In the genomic region with DNA sequence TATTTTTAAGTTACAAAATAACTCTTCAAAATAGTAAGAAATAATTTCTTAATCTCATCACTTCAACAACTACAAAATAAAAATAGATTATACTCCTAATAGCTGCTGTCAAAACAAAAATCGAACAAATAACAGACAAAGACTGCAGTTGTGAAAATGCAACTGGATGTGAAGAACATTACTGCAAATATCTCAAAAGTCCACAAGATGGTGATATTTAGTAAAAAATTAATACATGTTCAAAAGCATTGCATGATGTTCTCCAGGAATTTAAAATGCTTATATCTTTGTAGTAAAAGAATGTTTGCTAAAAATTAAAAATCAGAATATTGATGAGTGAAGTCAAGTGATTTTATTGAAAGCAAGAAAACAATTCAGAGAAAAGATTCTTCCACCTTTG, we compare ENCODE assay signal across 10 cellular contexts.
DNase-seq lines count a peak whose midpoint lies in the region; ATAC-seq, FAIRE-seq and TF ChIP-seq lines count a peak whose summit lies in the region.
"Had no signal": no experiment of that assay in that cellular context is flagged by ENCODE, and none has a peak within 500 bp of the region (broad histone marks: within the 10 kb centered on the region; RNA-seq: fewer than 3 reads in every experiment).

No MANE protein-coding gene starts in this region.

- H3K4me2 ChIP-seq in KMS-11 (no peak overlapping the region), GM12878 (ENCODE audit: control insufficient read depth, insufficient read depth) (no peak overlapping the region)

- H3K79me2 ChIP-seq in KMS-11 (ENCODE audit: insufficient read depth, low read depth) (no peaks in the 10 kb centered on the region), GM12878 (ENCODE audit: control insufficient read depth, insufficient read depth, low read length) (no peaks in the 10 kb centered on the region)

- TF ChIP-seq CTCF in KMS-11 (conservative IDR thresholded peaks at IDR 0.05; ENCODE audit: low read depth, low read length) (peak; percentile 35; the same call in 1 of the 2 replicates), GM12878 (IDR thresholded peaks at IDR 0.05 in 2 of 3, conservative IDR thresholded peaks at IDR 0.05 in 1 of 3; ENCODE audit: control insufficient read depth in 2 of 3, extremely low read depth in 1 of 3, insufficient read depth in 1 of 3, low read depth in 3 of 3, low read length in 3 of 3) (peak in 1 of 3 experiments; percentile 2; a peak in 1 of 6 replicates)

- 19% methylated on average over 1 of the region's 1 CpG for WGBS in GM12878 (ENCODE audit: insufficient coverage, insufficient replicate concordance, low lambda C conversion rate, missing lambda C conversion rate)

- RAD21 ChIA-PET in GM12878 (lab: Charles Lee; ENCODE audit: unreplicated experiment): no interaction called here

- no peak for TF ChIP-seq POLR2A in GM12878 (IDR thresholded peaks at IDR 0.05; ENCODE audit: low read depth, low read length)

- in situ Hi-C loops in GM12878 (cut with MboI): no loop called here

- H4K20me1 ChIP-seq in KMS-11 (ENCODE audit: insufficient read depth) (no peaks in the 10 kb centered on the region), GM12878 (ENCODE audit: control insufficient read depth, insufficient read depth) (no peaks in the 10 kb centered on the region)

- no peaks in the 10 kb centered on the region for H3K9me3 ChIP-seq in GM12878 (replicated peaks; ENCODE audit: control insufficient read depth, insufficient read depth, low read length)
- H3K9me3 ChIP-seq: Peyer's patch had no signal

- no peak overlapping the region for H2AFZ ChIP-seq in KMS-11 (ENCODE audit: low read depth)
- no peak overlapping the region for H2AFZ ChIP-seq in GM12878 (ENCODE audit: control insufficient read depth, low read depth, low read length)

- ATAC-seq in GM12878 (no peak), HG03439 (IDR thresholded peaks at IDR 0.05; ENCODE audit: unreplicated experiment) (no peak), GM18520 (IDR thresholded peaks at IDR 0.05; ENCODE audit: unreplicated experiment) (no peak)

- H3K36me3 ChIP-seq in KMS-11 (ENCODE audit: insufficient read depth) (no peaks in the 10 kb centered on the region), GM12878 (ENCODE audit: control insufficient read depth in 2 of 2, insufficient read depth in 2 of 2, low read length in 1 of 2) (no peaks in the 10 kb centered on the region)
- H3K36me3 ChIP-seq: Peyer's patch had no signal

- no peak for TF ChIP-seq EP300 in GM12878 (IDR thresholded peaks at IDR 0.05; ENCODE audit: borderline replicate concordance in 1 of 2, control insufficient read depth in 1 of 2, low read depth in 2 of 2, low read length in 2 of 2)

- DNase-seq in AG20443 (ENCODE audit: low spot score): peak; percentile 35
- DNase-seq in GM12878 (ENCODE audit: low read depth, low spot score): no peak
- peak; percentile 43 to 52 for DNase-seq in lung microvascular endothelial cell (ENCODE audit: low read depth in 2 of 2)
- no peak for DNase-seq in DMS79 treated with DMSO at 0.1 percent for 48 hours (lab: John Stamatoyannopoulos, UW)
- no peak for DNase-seq in effector CD8-positive, alpha-beta T cell (lab: John Stamatoyannopoulos, UW)
- DNase-seq: Peyer's patch; stimulated activated CD4-positive, alpha-beta T cell treated with anti-CD3 and anti-CD28 coated beads, Interleukin-12 subunit alpha, Interleukin-12 subunit beta, amount 100 ng/mL, for 4 hours had no signal

- H3K27me3 ChIP-seq in KMS-11 (ENCODE audit: insufficient read depth, low read depth) (no peaks in the 10 kb centered on the region), GM12878 (replicated peaks in 1 of 2; ENCODE audit: control insufficient read depth in 2 of 2, insufficient read depth in 2 of 2, low read length in 1 of 2) (no peaks in the 10 kb centered on the region)
- H3K27me3 ChIP-seq: Peyer's patch had no signal

- SMC1A ChIA-PET in GM12878 (lab: Charles Lee; ENCODE audit: uncharacterized antibody, unreplicated experiment): no interaction called here

- no TSS peak for BruUV-seq in GM12878 (replicated peaks; lab: Mats Ljungman, UMichigan)

- H3K4me3 ChIP-seq in KMS-11 (IDR thresholded peaks at IDR 0.05; ENCODE audit: insufficient read depth, low read depth, low read length): no peak overlapping the region
- H3K4me3 ChIP-seq in GM12878: no peak overlapping the region
- H3K4me3 ChIP-seq: Peyer's patch had no signal

- CTCF ChIA-PET in GM12878 (lab: Yijun Ruan, JAX): interaction anchor here (1.4 kb wide), 1 partner anchor 1187 kb away, joined by 3 read pairs; no protein-coding TSS in a partner anchor

- POLR2A ChIA-PET in GM12878 (lab: Charles Lee): no interaction called here

- H3K27ac ChIP-seq in KMS-11 (no peak overlapping the region), GM12878 (ENCODE audit: control insufficient read depth, insufficient read depth) (no peak overlapping the region)
- H3K27ac ChIP-seq: Peyer's patch had no signal

- intact Hi-C loops in GM12878 (cut with micrococcal nuclease; ENCODE audit: unreplicated experiment): no loop called here

- H3K4me1 ChIP-seq in KMS-11 (ENCODE audit: low read depth, poor library complexity, severe bottlenecking) (no peaks in the 10 kb centered on the region), GM12878 (ENCODE audit: control insufficient read depth, insufficient read depth, low read length) (no peaks in the 10 kb centered on the region)
- H3K4me1 ChIP-seq: Peyer's patch had no signal

- FAIRE-seq in GM12878 (lab: Jason Lieb, UNC): no peak

- H3K9ac ChIP-seq in KMS-11 (no peak overlapping the region), GM12878 (ENCODE audit: control insufficient read depth, insufficient read depth, low read length) (no peak overlapping the region)

- 0 out of 2 replicates have a peak, but pooled peaks have one; percentile 5 for TF ChIP-seq RAD21 in GM12878 (IDR thresholded peaks at IDR 0.05; ENCODE audit: insufficient read depth, low read depth, low read length)

TF ChIP-seq in GM12878, 131 proteins besides CTCF, POLR2A, EP300 and RAD21:
- no peak for TF ChIP-seq ZZZ3 (IDR thresholded peaks at IDR 0.05; ENCODE audit: control insufficient read depth, insufficient read length, low read depth)
- TF ChIP-seq CREM (IDR thresholded peaks at IDR 0.05; ENCODE audit: low read depth): no peak
- TF ChIP-seq PML (IDR thresholded peaks at IDR 0.05; ENCODE audit: low read length): no peak

Comparison
In these comparisons a context has a peak if more than half of its experiments do, and no peak if none do; other contexts are left out.
1. DNase-seq: peak in AG20443 (single experiment) and lung microvascular endothelial cell (2 of 2); none in GM12878 (single experiment), DMS79 treated with DMSO at 0.1 percent for 48 hours (single experiment) and effector CD8-positive, alpha-beta T cell (single experiment).